In genomic region chr4:150668824-150669223, GRCh38 we compare ENCODE assay signal across 1 cellular context.
TF ChIP-seq lines count a peak whose summit lies in the region.

No MANE protein-coding gene starts in this region.

TF ChIP-seq in GM23338, 12 proteins besides CTCF, POLR2A, EP300 and RAD21 (continued from another document):
- no peak for TF ChIP-seq ZNF462 (CRISPR knock-in tag; IDR thresholded peaks at IDR 0.05)
- no peak for TF ChIP-seq STAT1 (IDR thresholded peaks at IDR 0.05; ENCODE audit: unreplicated experiment)
